In genomic region chr22:24247011-24247507, GRCh38 we compare ENCODE assay signal across 9 cellular contexts. TPM values are rescaled to one million over a fixed set of nuclear protein-coding genes. Genes with fewer than 3 reads are reported as not detected.
A peak's percentile ranks its signal among the peaks of the same experiment; 100 is the strongest.
DNase-seq lines count a peak whose midpoint lies in the region; ATAC-seq lines count a peak whose summit lies in the region.
"Had no signal": no experiment of that assay in that cellular context is flagged by ENCODE, and none has a peak within 500 bp of the region (broad histone marks: within the 10 kb centered on the region; RNA-seq: fewer than 3 reads in every experiment).

No MANE protein-coding gene starts in this region.

- H3K36me3 Mint-ChIP-seq in T-helper 17 cell (ENCODE audit: low read depth): no peaks in the 10 kb centered on the region

- peak overlapping the region; percentile 47 for H2AFZ ChIP-seq in GM23248

- H3K4me1 Mint-ChIP-seq in T-helper 17 cell: peaks cover 22% of the 10 kb centered on the region

- H3K27ac ChIP-seq in GM23248 (peak overlapping the region; percentile 91), adipose tissue (ENCODE audit: low read depth, low read length) (peak overlapping the region; percentile 51), skeletal muscle tissue (ENCODE audit: low read depth, low read length) (peak overlapping the region; percentile 69)

- H3K9ac ChIP-seq in GM23248 (peak overlapping the region; percentile 81), skeletal muscle tissue (ENCODE audit: low read depth in 1 of 3, low read length in 3 of 3) (peak overlapping the region in 2 of 3 donors; percentile 29 to 54)

- H4K20me1 ChIP-seq in GM23248 (ENCODE audit: insufficient read depth): no peaks in the 10 kb centered on the region

- no peaks in the 10 kb centered on the region for H3K79me2 ChIP-seq in GM23248 (ENCODE audit: insufficient read depth)

- ATAC-seq in left ventricle myocardium superior (peak; percentile 3), HG02885 (IDR thresholded peaks at IDR 0.05; ENCODE audit: poor library complexity, unreplicated experiment) (no peak), HG03439 (IDR thresholded peaks at IDR 0.05; ENCODE audit: unreplicated experiment) (no peak), T-helper 17 cell (no peak)

- H3K4me3 ChIP-seq in GM23248 (peak overlapping the region; percentile 40; the same call in 1 of the 2 replicates), skeletal muscle tissue (ENCODE audit: low read length in 3 of 3) (no peak overlapping the region)

- peak overlapping the region; percentile 64 for H3K4me2 ChIP-seq in GM23248 (ENCODE audit: unreplicated experiment)

- H3K9me3 ChIP-seq in GM23248 (ENCODE audit: low read depth): no peaks in the 10 kb centered on the region
- no peaks in the 10 kb centered on the region for H3K9me3 ChIP-seq in skeletal muscle tissue (ENCODE audit: control insufficient read depth in 3 of 3, low read length in 3 of 3)
- no peaks in the 10 kb centered on the region for H3K9me3 ChIP-seq in T-helper 17 cell (ENCODE audit: control insufficient read depth, low read length, poor library complexity, severe bottlenecking)

- DNase-seq in GM23248 (peak; percentile 57), left ventricle myocardium superior (no peak), medulla oblongata (ENCODE audit: extremely low spot score) (no peak), T-helper 17 cell (no peak)
- DNase-seq: activated gamma-delta T cell had no signal

- H3K4me1 ChIP-seq in GM23248 (ENCODE audit: insufficient read depth) (peaks cover 21% of the 10 kb centered on the region), skeletal muscle tissue (ENCODE audit: control insufficient read depth in 3 of 3, insufficient read depth in 3 of 3, low read length in 3 of 3) (peaks cover 24 to 38% (median 31%) of the 10 kb centered on the region in 3 donors)

- H3K27me3 Mint-ChIP-seq in T-helper 17 cell: no peaks in the 10 kb centered on the region

- in situ Hi-C loops in GM23248 (cut with MboI): loop anchor here (10.0 kb wide), 1 partner anchor 52 kb away; no protein-coding TSS in a partner anchor

- no peaks in the 10 kb centered on the region for H3K9me2 ChIP-seq in GM23248 (ENCODE audit: insufficient read depth)

- H3K4me3 Mint-ChIP-seq in T-helper 17 cell: no peak overlapping the region

- H3K27me3 ChIP-seq in GM23248 (replicated peaks; ENCODE audit: insufficient read depth) (no peaks in the 10 kb centered on the region), skeletal muscle tissue (ENCODE audit: control insufficient read depth in 3 of 3, insufficient read depth in 3 of 3, low read length in 3 of 3) (no peaks in the 10 kb centered on the region)

- no peaks in the 10 kb centered on the region for H3F3A ChIP-seq in GM23248 (ENCODE audit: insufficient read depth)

- WGBS in GM23248 (ENCODE audit: low coverage in 1 of 2, low lambda C conversion rate in 2 of 2, missing lambda C conversion rate in 2 of 2), 2 experiments: 52 to 53% methylated on average over 6 of the region's 6 CpGs
- WGBS in adipose tissue, 3 donors: 63 to 79% (median 63%) methylated on average over 6 of the region's 6 CpGs

- no peaks in the 10 kb centered on the region for H3K36me3 ChIP-seq in GM23248 (ENCODE audit: low read depth)
- no peaks in the 10 kb centered on the region for H3K36me3 ChIP-seq in skeletal muscle tissue (ENCODE audit: control insufficient read depth in 3 of 3, insufficient read depth in 3 of 3, low read length in 3 of 3)

- no peak overlapping the region for H3K27ac Mint-ChIP-seq in T-helper 17 cell

- intact Hi-C loops in left ventricle myocardium superior (cut with micrococcal nuclease): no loop called here

RNA-seq across cellular contexts. Expression of gene GGT5, which starts 2.2 kb away (rescaled TPM):
- total RNA-seq in GM23248 (2014; rRNA removed; shearing (Covaris generic)): 0.38 and 1.3 TPM in 2 replicates
- polyA plus RNA-seq in GM23248 (2016; fragmentation: Nextera tagmentation; extraction: Ambion mirVana) (5.0 and 5.1 TPM in 2 replicates), adipose tissue (10 to 100 TPM; 15.7 to 68.7 (median 51.3) TPM)
- total RNA-seq in left ventricle myocardium superior (19.8 TPM), skeletal muscle tissue (2.1 TPM), T-helper 17 cell (not detected)

RNA-seq across cellular contexts. Expression of gene SPECC1L, which starts 23.6 kb away (rescaled TPM):
- total RNA-seq in GM23248 (2014; rRNA removed; shearing (Covaris generic)): 34.0 and 39.1 TPM in 2 replicates
- polyA plus RNA-seq in GM23248 (2016; fragmentation: Nextera tagmentation; extraction: Ambion mirVana): 21.1 and 23.9 TPM in 2 replicates
- 10 to 100 TPM in 2 of 3 donors, 1 to 10 TPM in 1; 8.8 to 14.7 (median 10.2) TPM for polyA plus RNA-seq in adipose tissue
- 52.0 TPM for total RNA-seq in left ventricle myocardium superior
- total RNA-seq in skeletal muscle tissue: 21.9 TPM
- total RNA-seq in T-helper 17 cell: 10 to 100 TPM; 34.9 to 35.2 TPM
